8 cellular contexts compared by ENCODE assay signal in genomic region chr2:203014456-203015199, GRCh38. TPM values are rescaled to one million over a fixed set of nuclear protein-coding genes. Genes with fewer than 3 reads are reported as not detected.
DNase-seq lines count a peak whose midpoint lies in the region; ATAC-seq and TF ChIP-seq lines count a peak whose summit lies in the region.

Gene NBEAL1, plus strand, starts transcription at chr2:203014875. Its CDS starts 1,510 bp downstream, at chr2:203016385.

- peak; percentile 96 for ATAC-seq in HG03460 (IDR thresholded peaks at IDR 0.05; ENCODE audit: unreplicated experiment)

- no peaks in the 10 kb centered on the region for H3K4me1 ChIP-seq in BE2C

- H3K4me3 ChIP-seq in BE2C (ENCODE audit: low read depth, low read length), result peak within 1 kb of the TSS; percentile 78
- peak within 1 kb of the TSS; percentile 87 for H3K4me3 ChIP-seq in coronary artery

- H3K36me3 ChIP-seq in BE2C, result no peaks in the 10 kb centered on the region

- no peaks in the 10 kb centered on the region for H3K9me3 ChIP-seq in BE2C

- peak; percentile 98 for DNase-seq in BE2C
- peak; percentile 81 for DNase-seq in GM19240 (ENCODE audit: insufficient read length, low spot score)
- DNase-seq in NCI-H526 (lab: John Stamatoyannopoulos, UW), result peak; percentile 89 to 98
- peak; percentile 97 for DNase-seq in activated CD4-positive, alpha-beta T cell treated with anti-CD3 and anti-CD28 coated beads for 48 hours
- peak; percentile 99 for DNase-seq in coronary artery (ENCODE audit: low spot score)
- DNase-seq in stimulated activated CD4-positive, alpha-beta T cell treated with anti-CD3 and anti-CD28 coated beads, Interleukin-1b, Interleukin-23, amount 100 ng/mL, for 4 hours (ENCODE audit: low read depth in 2 of 2), result peak; percentile 92 to 93

- no peak for TF ChIP-seq CTCF in BE2C (IDR thresholded peaks at IDR 0.05; ENCODE audit: low read depth, low read length)
- no peak for TF ChIP-seq CTCF in coronary artery (IDR thresholded peaks at IDR 0.05)

- H3K27ac ChIP-seq in coronary artery (peak within 1 kb of the TSS; percentile 95 to 98), layer of hippocampus (ENCODE audit: low read depth, low read length) (peak within 1 kb of the TSS; percentile 94)

- H3K27me3 ChIP-seq in BE2C, result no peaks in the 10 kb centered on the region
- H3K27me3 ChIP-seq in layer of hippocampus (ENCODE audit: control insufficient read depth, insufficient read depth, low read length), result no peaks in the 10 kb centered on the region

RNA-seq across cellular contexts. Expression of gene NBEAL1, which starts in this region (rescaled TPM):
- polyA plus RNA-seq in BE2C (2012; ENCODE audit: insufficient read depth, insufficient read length, low read depth), result 1.5 TPM

Comparison
In these comparisons a context has a peak if more than half of its experiments do, and no peak if none do; other contexts are left out.
1. Peak in every context shown above with its lines: DNase-seq, ATAC-seq, H3K4me3 ChIP-seq and H3K27ac ChIP-seq.